In genomic region chr2:236783417-236784020, GRCh38 we compare ENCODE assay signal across 24 cellular contexts.
"Had no signal": no experiment of that assay in that cellular context is flagged by ENCODE, and none has a peak within 500 bp of the region (broad histone marks: within the 10 kb centered on the region; RNA-seq: fewer than 3 reads in every experiment).

No MANE protein-coding gene starts in this region.

- H3K27me3 ChIP-seq: breast epithelium, esophagus squamous epithelium, heart right ventricle, tibial nerve had no signal

- ATAC-seq: left lobe of liver; mucosa of descending colon; natural killer cell treated with Interleukin-12 subunit alpha and Interleukin-12 subunit beta and Interleukin-15 and Interleukin-18, amount 100 ng/mL, for 72 hours; stimulated activated naive B cell treated with anti-CD40 and anti-IgM and Interleukin-4, amounts not matched to agents 10 μg/mL and 1 μg/mL and 100 μg/mL, for 72 hours had no signal

- H3K9me3 ChIP-seq: breast epithelium, esophagus squamous epithelium, mucosa of descending colon, prostate gland had no signal

- H3K4me1 ChIP-seq: breast epithelium, esophagus squamous epithelium, prostate gland had no signal

- H3K4me3 ChIP-seq: breast epithelium, esophagus squamous epithelium, heart right ventricle, lung, mucosa of descending colon, prostate gland, tibial nerve had no signal

- DNase-seq: activated CD4-positive, alpha-beta T cell treated with anti-CD3 and anti-CD28 coated beads for 4 hours; activated CD4-positive, alpha-beta T cell treated with anti-CD3 and anti-CD28 coated beads, Interleukin-2, amount 50 U/mL, for 48 hours; activated CD4-positive, CD25-positive, alpha-beta regulatory T cell; activated CD8-positive, alpha-beta memory T cell treated with anti-CD3 and anti-CD28 coated beads for 24 hours; activated effector memory CD4-positive, alpha-beta T cell treated with anti-CD3 and anti-CD28 coated beads, Interleukin-2, amount 50 U/mL, for 16 hours; activated naive CD4-positive, alpha-beta T cell treated with anti-CD3 and anti-CD28 coated beads, Interleukin-2, amount 50 U/mL, for 16 hours; activated T-cell treated with anti-CD3 and anti-CD28 coated beads, Interleukin-2, amount 50 U/mL, for 1 hour; amygdala; central memory CD4-positive, alpha-beta T cell; dermis blood vessel endothelial cell; effector CD4-positive, alpha-beta T cell; esophagus squamous epithelium; foreskin melanocyte; heart right ventricle; mucosa of descending colon; retina; stimulated activated CD4-positive, alpha-beta T cell treated with anti-CD3 and anti-CD28 coated beads, Interleukin-2, amount 100 ng/mL, for 24 hours; stimulated activated naive B cell treated with anti-CD40 and anti-IgM and Interleukin-4, amounts not matched to agents 10 μg/mL and 1 μg/mL and 100 μg/mL, for 72 hours had no signal

- H3K36me3 ChIP-seq: breast epithelium, esophagus squamous epithelium, heart right ventricle, prostate gland, tibial nerve had no signal

- H3K27ac ChIP-seq: breast epithelium, esophagus squamous epithelium, heart right ventricle, prostate gland, tibial nerve had no signal
